Comparison of ENCODE assay signal across 13 cellular contexts in the genomic region with DNA sequence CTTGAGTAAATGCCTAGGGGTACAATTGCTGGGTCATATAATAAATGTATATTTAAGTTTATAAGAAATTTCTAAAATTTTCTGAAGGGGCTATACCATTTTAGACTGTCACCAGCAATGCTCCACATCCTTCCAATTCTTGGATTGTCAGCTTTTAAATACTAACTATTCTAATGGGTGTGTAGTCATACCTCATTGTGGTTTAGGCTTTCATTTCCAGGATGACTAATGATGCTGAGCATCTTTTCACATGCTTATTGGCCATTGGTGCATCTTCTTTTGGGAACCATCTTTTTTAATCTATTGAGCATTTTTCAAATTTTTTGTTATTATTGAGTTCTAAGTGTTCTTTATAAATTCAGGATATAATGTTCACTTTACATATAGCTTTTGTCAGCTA. TPM values are rescaled to one million over a fixed set of nuclear protein-coding genes. Genes with fewer than 3 reads are reported as not detected.
DNase-seq lines count a peak whose midpoint lies in the region; ATAC-seq and TF ChIP-seq lines count a peak whose summit lies in the region.
"Had no signal": no experiment of that assay in that cellular context is flagged by ENCODE, and none has a peak within 500 bp of the region (broad histone marks: within the 10 kb centered on the region; RNA-seq: fewer than 3 reads in every experiment).

No MANE protein-coding gene starts in this region.

- H3K27me3 Mint-ChIP-seq in activated CD8-positive, alpha-beta T cell treated with anti-CD3 and anti-CD28 coated beads for 36 hours: peaks cover 14% of the 10 kb centered on the region

- POLR2A ChIA-PET in activated CD8-positive, alpha-beta T cell treated with anti-CD3 and anti-CD28 coated beads for 36 hours (lab: Charles Lee): no interaction called here

- TF ChIP-seq POLR2A in spleen (IDR thresholded peaks at IDR 0.05) (no peak), transverse colon (IDR thresholded peaks at IDR 0.05) (no peak)

- no peaks in the 10 kb centered on the region for H3K36me3 ChIP-seq in spleen
- no peaks in the 10 kb centered on the region for H3K36me3 ChIP-seq in transverse colon
- H3K36me3 ChIP-seq: tibial artery had no signal

- H3K9me3 Mint-ChIP-seq in activated CD8-positive, alpha-beta T cell treated with anti-CD3 and anti-CD28 coated beads for 36 hours: peaks cover 2% of the 10 kb centered on the region
- no peaks in the 10 kb centered on the region for H3K9me3 Mint-ChIP-seq in stimulated activated effector memory CD8-positive, alpha-beta T cell treated with anti-CD3 and anti-CD28 coated beads, Interleukin-12 subunit alpha, Interleukin-12 subunit beta, amount 100 ng/mL, for 72 hours

- H3K4me3 ChIP-seq in spleen (no peak overlapping the region), transverse colon (no peak overlapping the region)
- H3K4me3 ChIP-seq: tibial artery had no signal

- H3K4me3 Mint-ChIP-seq in activated CD8-positive, alpha-beta T cell treated with anti-CD3 and anti-CD28 coated beads for 36 hours: no peak overlapping the region
- H3K4me3 Mint-ChIP-seq in stimulated activated effector memory CD8-positive, alpha-beta T cell treated with anti-CD3 and anti-CD28 coated beads, Interleukin-12 subunit alpha, Interleukin-12 subunit beta, amount 100 ng/mL, for 72 hours: no peak overlapping the region
- H3K4me3 Mint-ChIP-seq: IgD-negative memory B cell had no signal

- CTCF ChIA-PET in activated CD8-positive, alpha-beta T cell treated with anti-CD3 and anti-CD28 coated beads for 36 hours (lab: Charles Lee): interaction anchor here (2.6 to 3.8 kb wide), 2 partner anchors 12 to 23 kb away, joined by 16 read pairs; no protein-coding TSS in a partner anchor

- TF ChIP-seq CTCF in activated CD8-positive, alpha-beta T cell treated with anti-CD3 and anti-CD28 coated beads for 36 hours (IDR thresholded peaks at IDR 0.05): no peak
- no peak for TF ChIP-seq CTCF in spleen (IDR thresholded peaks at IDR 0.05 in 8 of 11, conservative IDR thresholded peaks at IDR 0.05 in 3 of 11)
- TF ChIP-seq CTCF in transverse colon (IDR thresholded peaks at IDR 0.05): no peak

- no peak for TF ChIP-seq EP300 in transverse colon (IDR thresholded peaks at IDR 0.05; ENCODE audit: low read depth)

- DNase-seq in activated CD8-positive, alpha-beta T cell treated with anti-CD3 and anti-CD28 coated beads for 36 hours: no peak
- DNase-seq in stimulated activated effector memory CD8-positive, alpha-beta T cell treated with anti-CD3 and anti-CD28 coated beads, Interleukin-12 subunit alpha, Interleukin-12 subunit beta, amount 100 ng/mL, for 72 hours (ENCODE audit: low spot score in 2 of 2): no peak
- DNase-seq in spleen (no peak), NCI-H2107 (lab: John Stamatoyannopoulos, UW) (no peak), NCI-H1436 treated with DMSO at 0.1 percent for 48 hours (lab: John Stamatoyannopoulos, UW) (no peak), transverse colon (no peak)
- DNase-seq: dermis blood vessel endothelial cell, H7, NCI-H446, tibial artery had no signal

- H3K9me3 ChIP-seq in spleen (peaks cover 0 to 13% (median 7%) of the 10 kb centered on the region in 8 donors), transverse colon (no peaks in the 10 kb centered on the region)
- H3K9me3 ChIP-seq: tibial artery had no signal

- H3K27ac ChIP-seq in spleen: no peak overlapping the region
- H3K27ac ChIP-seq in transverse colon: no peak overlapping the region

- H3K4me1 ChIP-seq in spleen (peaks cover 0 to 15% (median 6%) of the 10 kb centered on the region in 6 donors), transverse colon (peaks cover 0 to 8% (median 0%) of the 10 kb centered on the region in 4 donors)

- H3K27me3 ChIP-seq in spleen (replicated peaks in 1 of 7) (peaks cover 0 to 5% (median 0%) of the 10 kb centered on the region in 7 donors), transverse colon (no peaks in the 10 kb centered on the region)
- H3K27me3 ChIP-seq: tibial artery had no signal

- peaks cover 26% of the 10 kb centered on the region for H3K4me1 Mint-ChIP-seq in activated CD8-positive, alpha-beta T cell treated with anti-CD3 and anti-CD28 coated beads for 36 hours (ENCODE audit: low read depth)
- H3K4me1 Mint-ChIP-seq in stimulated activated effector memory CD8-positive, alpha-beta T cell treated with anti-CD3 and anti-CD28 coated beads, Interleukin-12 subunit alpha, Interleukin-12 subunit beta, amount 100 ng/mL, for 72 hours: no peaks in the 10 kb centered on the region

- in situ Hi-C loops in transverse colon (cut with MboI; ENCODE audit: low pct_ligation_motif_present in 1 of 4, low pct_unique_long_range_greater_than_20kb in 1 of 4, low sequenced_read_pairs in 3 of 4): no loop called here

- intact Hi-C loops in activated CD8-positive, alpha-beta T cell treated with anti-CD3 and anti-CD28 coated beads for 36 hours (cut with micrococcal nuclease): no loop called here
- intact Hi-C loops in spleen (cut with DNase I; ENCODE audit: low total_unique reads): no loop called here
- intact Hi-C loops in transverse colon (cut with DNase I; ENCODE audit: low total_unique reads): no loop called here

- H3K27ac Mint-ChIP-seq in activated CD8-positive, alpha-beta T cell treated with anti-CD3 and anti-CD28 coated beads for 36 hours: no peak overlapping the region
- H3K27ac Mint-ChIP-seq in stimulated activated effector memory CD8-positive, alpha-beta T cell treated with anti-CD3 and anti-CD28 coated beads, Interleukin-12 subunit alpha, Interleukin-12 subunit beta, amount 100 ng/mL, for 72 hours: no peak overlapping the region
- H3K27ac Mint-ChIP-seq: IgD-negative memory B cell had no signal

- peak; percentile 78 for ATAC-seq in GM18907 (IDR thresholded peaks at IDR 0.05; ENCODE audit: unreplicated experiment)
- peak; percentile 75 for ATAC-seq in HG02885 (IDR thresholded peaks at IDR 0.05; ENCODE audit: poor library complexity, unreplicated experiment)
- ATAC-seq in activated CD8-positive, alpha-beta T cell treated with anti-CD3 and anti-CD28 coated beads for 36 hours: peak; percentile 80
- ATAC-seq in stimulated activated effector memory CD8-positive, alpha-beta T cell treated with anti-CD3 and anti-CD28 coated beads, Interleukin-12 subunit alpha, Interleukin-12 subunit beta, amount 100 ng/mL, for 72 hours: peak; percentile 87

- H3K36me3 Mint-ChIP-seq in activated CD8-positive, alpha-beta T cell treated with anti-CD3 and anti-CD28 coated beads for 36 hours (ENCODE audit: low read depth): no peaks in the 10 kb centered on the region
- H3K36me3 Mint-ChIP-seq in stimulated activated effector memory CD8-positive, alpha-beta T cell treated with anti-CD3 and anti-CD28 coated beads, Interleukin-12 subunit alpha, Interleukin-12 subunit beta, amount 100 ng/mL, for 72 hours: no peaks in the 10 kb centered on the region
- H3K36me3 Mint-ChIP-seq: IgD-negative memory B cell had no signal

RNA-seq across cellular contexts. Expression of a gene that starts 52.5 kb away (rescaled TPM):
- total RNA-seq in activated CD8-positive, alpha-beta T cell treated with anti-CD3 and anti-CD28 coated beads for 36 hours: not detected
- total RNA-seq in spleen: 1 to 10 TPM; 1.5 to 8.8 (median 4.5) TPM
- polyA plus RNA-seq in spleen: 1 to 10 TPM in 2 of 3 donors, under 1 TPM in 1; 0.93 to 2.4 (median 1.2) TPM
- 1 to 10 TPM in 3 of 4 donors, under 1 TPM in 1; 0.40 to 2.2 (median 2.0) TPM for total RNA-seq in transverse colon
